In genomic region chrX:134999469-134999868, GRCh38 we compare ENCODE assay signal across 8 cellular contexts. TPM values are rescaled to one million over a fixed set of nuclear protein-coding genes. Genes with fewer than 3 reads are reported as not detected.
DNase-seq lines count a peak whose midpoint lies in the region; ATAC-seq, FAIRE-seq and TF ChIP-seq lines count a peak whose summit lies in the region.

No MANE protein-coding gene starts in this region.

- BruUV-seq in A673 (replicated peaks; lab: Mats Ljungman, UMichigan), result no TSS peak

- no peak overlapping the region for H3K9ac ChIP-seq in colonic mucosa (ENCODE audit: low read depth in 2 of 2, low read length in 2 of 2)
- H3K9ac ChIP-seq in neuronal stem cell (ENCODE audit: low read depth, low read length, poor library complexity), result no peak overlapping the region

- H3K4me1 ChIP-seq in A673 (ENCODE audit: insufficient read depth, low read length, poor library complexity, severe bottlenecking), result no peaks in the 10 kb centered on the region
- no peaks in the 10 kb centered on the region for H3K4me1 ChIP-seq in colonic mucosa
- no peaks in the 10 kb centered on the region for H3K4me1 ChIP-seq in neuronal stem cell (ENCODE audit: control insufficient read depth in 2 of 2, insufficient read depth in 1 of 2, low read depth in 1 of 2, low read length in 2 of 2)

- CTCF ChIA-PET in A673 (lab: Charles Lee), result no interaction called here

- no peaks in the 10 kb centered on the region for H3K9me3 Mint-ChIP-seq in neural crest cell
- H3K9me3 Mint-ChIP-seq in natural killer cell treated with Interleukin-12 subunit alpha and Interleukin-12 subunit beta and Interleukin-15 and Interleukin-18, amount 100 ng/mL, for 72 hours, result no peaks in the 10 kb centered on the region

- no peak overlapping the region for H2BK12ac ChIP-seq in neuronal stem cell (ENCODE audit: low read length)

- no peak overlapping the region for H2BK15ac ChIP-seq in neuronal stem cell (ENCODE audit: low read length)

- no peak overlapping the region for H2AFZ ChIP-seq in neuronal stem cell (ENCODE audit: low read length)

- H3K23ac ChIP-seq in neuronal stem cell (ENCODE audit: low read depth, low read length, poor library complexity), result no peak overlapping the region

- no peak overlapping the region for H2AK5ac ChIP-seq in neuronal stem cell (ENCODE audit: low read depth, low read length)

- intact Hi-C loops in A673 (cut with micrococcal nuclease; ENCODE audit: unreplicated experiment) (loop anchor here (10.0 kb wide), 1 partner anchor 515 kb away; no protein-coding TSS in a partner anchor), colonic mucosa (cut with DNase I) (no loop called here)

- H3K27ac Mint-ChIP-seq in neural crest cell (ENCODE audit: unreplicated experiment), result no peak overlapping the region
- H3K27ac Mint-ChIP-seq in natural killer cell treated with Interleukin-12 subunit alpha and Interleukin-12 subunit beta and Interleukin-15 and Interleukin-18, amount 100 ng/mL, for 72 hours, result no peak overlapping the region

- no peak overlapping the region for H3K4me2 ChIP-seq in neuronal stem cell (ENCODE audit: insufficient read depth, low read length, poor library complexity, severe bottlenecking)

- WGBS in neuronal stem cell (ENCODE audit: extremely low coverage in 2 of 2, insufficient read length in 2 of 2, insufficient replicate concordance in 1 of 2), 2 donors, result no CpG with 5 or more reads among the region's 4 CpGs

- H3K27me3 ChIP-seq in A673 (replicated peaks; ENCODE audit: insufficient read depth, low read depth, low read length, poor library complexity) (no peaks in the 10 kb centered on the region), colonic mucosa (no peaks in the 10 kb centered on the region), neuronal stem cell (ENCODE audit: control insufficient read depth in 3 of 3, insufficient read depth in 3 of 3, low read depth in 1 of 3, low read length in 3 of 3) (peaks cover 0 to 25% (median 0%) of the 10 kb centered on the region in 3 experiments)

- H3K18ac ChIP-seq in neuronal stem cell (ENCODE audit: low read length), result no peak overlapping the region

- no peak overlapping the region for H3K4ac ChIP-seq in neuronal stem cell (ENCODE audit: low read length)

- H3K79me1 ChIP-seq in neuronal stem cell (ENCODE audit: low read depth, low read length), result no peaks in the 10 kb centered on the region

- no peak overlapping the region for H3K14ac ChIP-seq in neuronal stem cell (ENCODE audit: low read length)

- FAIRE-seq in GM18507 (lab: Jason Lieb, UNC), result peak; percentile 26

- no peak overlapping the region for H4K91ac ChIP-seq in neuronal stem cell (ENCODE audit: low read depth, low read length, poor library complexity)

- peaks cover 9% of the 10 kb centered on the region for H3K4me1 Mint-ChIP-seq in neural crest cell
- peaks cover 10 to 15% of the 10 kb centered on the region in 2 donors for H3K4me1 Mint-ChIP-seq in natural killer cell treated with Interleukin-12 subunit alpha and Interleukin-12 subunit beta and Interleukin-15 and Interleukin-18, amount 100 ng/mL, for 72 hours (ENCODE audit: low read depth in 2 of 2)

- H2BK120ac ChIP-seq in neuronal stem cell (ENCODE audit: low read depth, low read length), result no peak overlapping the region

- H3K4me3 Mint-ChIP-seq in neural crest cell, result no peak overlapping the region
- H3K4me3 Mint-ChIP-seq in natural killer cell treated with Interleukin-12 subunit alpha and Interleukin-12 subunit beta and Interleukin-15 and Interleukin-18, amount 100 ng/mL, for 72 hours, result no peak overlapping the region

- H3K36me3 Mint-ChIP-seq in neural crest cell (ENCODE audit: low read depth), result peaks cover 2% of the 10 kb centered on the region
- no peaks in the 10 kb centered on the region for H3K36me3 Mint-ChIP-seq in natural killer cell treated with Interleukin-12 subunit alpha and Interleukin-12 subunit beta and Interleukin-15 and Interleukin-18, amount 100 ng/mL, for 72 hours

- peak; percentile 59 for TF ChIP-seq CTCF in A673 (conservative IDR thresholded peaks at IDR 0.05; ENCODE audit: low read depth, low read length)
- peak; percentile 30 for TF ChIP-seq CTCF in colonic mucosa (IDR thresholded peaks at IDR 0.05)
- TF ChIP-seq CTCF in neural crest cell (conservative IDR thresholded peaks at IDR 0.05), result peak; percentile 62

- H3K4me3 ChIP-seq in A673 (ENCODE audit: low read depth, low read length, poor library complexity, severe bottlenecking), result no peak overlapping the region
- no peak overlapping the region for H3K4me3 ChIP-seq in colonic mucosa
- H3K4me3 ChIP-seq in neuronal stem cell (ENCODE audit: low read length in 2 of 2), result no peak overlapping the region

- H2BK5ac ChIP-seq in neuronal stem cell (ENCODE audit: low read length), result no peak overlapping the region

- H3K27ac ChIP-seq in A673 (ENCODE audit: low read depth, low read length, poor library complexity, severe bottlenecking), result no peak overlapping the region
- H3K27ac ChIP-seq in colonic mucosa, result no peak overlapping the region
- no peak overlapping the region for H3K27ac ChIP-seq in neuronal stem cell (replicated peaks; ENCODE audit: low read length)

- H3K9me3 ChIP-seq in A673 (ENCODE audit: low read depth, low read length, poor library complexity, severe bottlenecking) (no peaks in the 10 kb centered on the region), colonic mucosa (no peaks in the 10 kb centered on the region), neuronal stem cell (replicated peaks in 1 of 2; ENCODE audit: control insufficient read depth in 2 of 2, insufficient read depth in 1 of 2, low read depth in 1 of 2, low read length in 2 of 2) (no peaks in the 10 kb centered on the region)

- ATAC-seq in HG02759 (IDR thresholded peaks at IDR 0.05; ENCODE audit: unreplicated experiment), result no peak
- ATAC-seq in natural killer cell treated with Interleukin-12 subunit alpha and Interleukin-12 subunit beta and Interleukin-15 and Interleukin-18, amount 100 ng/mL, for 72 hours, result no peak

- H4K8ac ChIP-seq in neuronal stem cell (ENCODE audit: low read depth, low read length), result no peak overlapping the region

- POLR2A ChIA-PET in A673 (lab: Charles Lee; ENCODE audit: low non-redundant PET), result no interaction called here

- H3K27me3 Mint-ChIP-seq in neural crest cell (ENCODE audit: low read depth), result no peaks in the 10 kb centered on the region
- peaks cover 0 to 10% of the 10 kb centered on the region in 2 donors for H3K27me3 Mint-ChIP-seq in natural killer cell treated with Interleukin-12 subunit alpha and Interleukin-12 subunit beta and Interleukin-15 and Interleukin-18, amount 100 ng/mL, for 72 hours

- no peaks in the 10 kb centered on the region for H3K36me3 ChIP-seq in A673 (ENCODE audit: insufficient read depth, low read length, poor library complexity, severe bottlenecking)
- H3K36me3 ChIP-seq in colonic mucosa, result no peaks in the 10 kb centered on the region
- H3K36me3 ChIP-seq in neuronal stem cell (replicated peaks in 1 of 2; ENCODE audit: control insufficient read depth in 2 of 2, insufficient read depth in 2 of 2, low read length in 2 of 2), result no peaks in the 10 kb centered on the region

- DNase-seq in A673 (ENCODE audit: low spot score) (peak; percentile 51), GM18507 (ENCODE audit: extremely low spot score, insufficient read length, low read depth) (no peak), NCI-H774 (lab: John Stamatoyannopoulos, UW) (peak; percentile 4), colonic mucosa (no peak), neural crest cell (ENCODE audit: low read depth, low spot score) (no peak), neuronal stem cell (ENCODE audit: low spot score) (no peak)
- no peak for DNase-seq in natural killer cell treated with Interleukin-12 subunit alpha and Interleukin-12 subunit beta and Interleukin-15 and Interleukin-18, amount 100 ng/mL, for 72 hours (ENCODE audit: low spot score)

RNA-seq across cellular contexts. Expression of gene SMIM10, which starts 8.7 kb away (rescaled TPM):
- total RNA-seq in A673 (2021), result not detected in 2 replicates
- total RNA-seq in colonic mucosa, result 1 to 10 TPM; 1.4 to 1.5 TPM
- total RNA-seq in neural crest cell, result 2.6 and 2.7 TPM in 2 replicates
- polyA plus RNA-seq in neuronal stem cell (2013, experiment 1 of 2), result 1.2 TPM
- polyA plus RNA-seq in neuronal stem cell (2013, experiment 2 of 2), result 1.1 TPM
- 1 to 10 TPM; 1.4 to 2.5 TPM for total RNA-seq in natural killer cell treated with Interleukin-12 subunit alpha and Interleukin-12 subunit beta and Interleukin-15 and Interleukin-18, amount 100 ng/mL, for 72 hours

RNA-seq across cellular contexts. Expression of gene RTL8B, which starts 22.9 kb away (rescaled TPM):
- total RNA-seq in A673 (2021), result 8.5 and 8.8 TPM in 2 replicates
- 1 to 10 TPM; 1.6 to 3.8 TPM for total RNA-seq in colonic mucosa
- 26.8 and 28.6 TPM in 2 replicates for total RNA-seq in neural crest cell
- polyA plus RNA-seq in neuronal stem cell (2013, experiment 1 of 2), result 17.4 TPM
- polyA plus RNA-seq in neuronal stem cell (2013, experiment 2 of 2), result 18.1 TPM
- total RNA-seq in natural killer cell treated with Interleukin-12 subunit alpha and Interleukin-12 subunit beta and Interleukin-15 and Interleukin-18, amount 100 ng/mL, for 72 hours, result 1 to 10 TPM in 1 of 2 donors, under 1 TPM in 1; 0.47 to 1.9 TPM

RNA-seq across cellular contexts. Expression of gene RTL8C, which starts 32.7 kb away (rescaled TPM):
- total RNA-seq in A673 (2021) (51.5 and 55.1 TPM in 2 replicates), colonic mucosa (10 to 100 TPM; 44.7 to 55.6 TPM), neural crest cell (112 and 119 TPM in 2 replicates)
- 124 TPM for polyA plus RNA-seq in neuronal stem cell (2013, experiment 1 of 2)
- polyA plus RNA-seq in neuronal stem cell (2013, experiment 2 of 2), result 123 TPM
- 10 to 100 TPM; 35.0 to 44.2 TPM for total RNA-seq in natural killer cell treated with Interleukin-12 subunit alpha and Interleukin-12 subunit beta and Interleukin-15 and Interleukin-18, amount 100 ng/mL, for 72 hours

RNA-seq across cellular contexts. Expression of gene RTL8A, which starts 52.5 kb away (rescaled TPM):
- total RNA-seq in A673 (2021) (34.6 and 38.3 TPM in 2 replicates), colonic mucosa (10 to 100 TPM; 37.4 to 38.4 TPM), neural crest cell (56.0 and 56.2 TPM in 2 replicates)
- polyA plus RNA-seq in neuronal stem cell (2013, experiment 1 of 2), result 113 TPM
- polyA plus RNA-seq in neuronal stem cell (2013, experiment 2 of 2), result 117 TPM
- 10 to 100 TPM; 11.1 to 18.3 TPM for total RNA-seq in natural killer cell treated with Interleukin-12 subunit alpha and Interleukin-12 subunit beta and Interleukin-15 and Interleukin-18, amount 100 ng/mL, for 72 hours

Comparison
In these comparisons a context has a peak if more than half of its experiments do, and no peak if none do; other contexts are left out.
1. DNase-seq: peak in A673 (single experiment) and NCI-H774 (single experiment); none in GM18507 (single experiment), colonic mucosa (single experiment), neural crest cell (single experiment), neuronal stem cell (single experiment) and natural killer cell treated with Interleukin-12 subunit alpha and Interleukin-12 subunit beta and Interleukin-15 and Interleukin-18, amount 100 ng/mL, for 72 hours (single experiment).
2. Peak in every context shown above with its lines, with median percentiles within 50 percentile points of each other: CTCF ChIP-seq.